In genomic region chr12:104136577-104136976, GRCh38 we compare ENCODE assay signal across 7 cellular contexts.
A peak's percentile ranks its signal among the peaks of the same experiment; 100 is the strongest.
DNase-seq lines count a peak whose midpoint lies in the region; ATAC-seq and TF ChIP-seq lines count a peak whose summit lies in the region.

No MANE protein-coding gene starts in this region.

- POLR2A ChIA-PET in HEK293 (lab: Yijun Ruan, JAX) = interaction anchor here (2.0 to 2.3 kb wide), 2 partner anchors 8 to 83 kb away, joined by 9 to 11 read pairs; no protein-coding TSS in a partner anchor

- H3K4me1 ChIP-seq in HEK293 (ENCODE audit: control insufficient read depth, insufficient read depth, low read length) = peaks cover 5% of the 10 kb centered on the region; the same call in 1 of the 2 replicates

- no peaks in the 10 kb centered on the region for H3K27me3 ChIP-seq in WERI-Rb-1 (ENCODE audit: insufficient read depth, low read depth, severe bottlenecking)

- peak overlapping the region; percentile 89 for H3K27ac Mint-ChIP-seq in stimulated activated naive B cell treated with anti-CD40 and anti-IgM and Interleukin-4, amounts not matched to agents 10 μg/mL and 1 μg/mL and 100 μg/mL, for 72 hours

- H3K4me3 ChIP-seq in HEK293 (ENCODE audit: low read depth, low read length) (peak overlapping the region; percentile 88), WERI-Rb-1 (ENCODE audit: low read depth, low read length) (peak overlapping the region; percentile 68)

- H3K4me3 Mint-ChIP-seq in stimulated activated naive B cell treated with anti-CD40 and anti-IgM and Interleukin-4, amounts not matched to agents 10 μg/mL and 1 μg/mL and 100 μg/mL, for 72 hours = peak overlapping the region; percentile 85 to 86

- peaks cover 6 to 13% of the 10 kb centered on the region in 2 donors for H3K4me1 Mint-ChIP-seq in stimulated activated naive B cell treated with anti-CD40 and anti-IgM and Interleukin-4, amounts not matched to agents 10 μg/mL and 1 μg/mL and 100 μg/mL, for 72 hours

- ATAC-seq in stimulated activated naive B cell treated with anti-CD40 and anti-IgM and Interleukin-4, amounts not matched to agents 10 μg/mL and 1 μg/mL and 100 μg/mL, for 72 hours (replicated peaks) = no peak

- H3K9me3 ChIP-seq in HEK293 (ENCODE audit: control insufficient read depth, insufficient read depth, low read depth, low read length) = no peaks in the 10 kb centered on the region
- H3K9me3 ChIP-seq in WERI-Rb-1 (ENCODE audit: severe bottlenecking) = no peaks in the 10 kb centered on the region

- CTCF ChIA-PET in HEK293 (lab: Yijun Ruan, JAX) = interaction anchor here (0.5 kb wide), 1 partner anchor 134 kb away, joined by 3 read pairs; no protein-coding TSS in a partner anchor

- H3K36me3 ChIP-seq in HEK293 (ENCODE audit: control insufficient read depth in 2 of 2, insufficient read depth in 1 of 2, low read length in 2 of 2) = peaks cover 0 to 34% of the 10 kb centered on the region in 2 experiments; a peak in 1 of 3 replicates
- peaks cover 20% of the 10 kb centered on the region for H3K36me3 ChIP-seq in WERI-Rb-1

- H3K27ac ChIP-seq in HEK293 (ENCODE audit: extremely low read depth, low read depth, low read length) (no peak overlapping the region), WERI-Rb-1 (peak overlapping the region; percentile 96)

- DNase-seq in WERI-Rb-1 (no peak), glomerular visceral epithelial cell (ENCODE audit: extremely low spot score) (peak; percentile 8), midbrain (lab: John Stamatoyannopoulos, UW) (no peak), AML-193 (lab: John Stamatoyannopoulos, UW) (no peak), DMS153 treated with DMSO at 0.1 percent for 48 hours (lab: John Stamatoyannopoulos, UW; ENCODE audit: unreplicated experiment) (no peak)
- no peak for DNase-seq in stimulated activated naive B cell treated with anti-CD40 and anti-IgM and Interleukin-4, amounts not matched to agents 10 μg/mL and 1 μg/mL and 100 μg/mL, for 72 hours

- no peaks in the 10 kb centered on the region for H3K9me3 Mint-ChIP-seq in stimulated activated naive B cell treated with anti-CD40 and anti-IgM and Interleukin-4, amounts not matched to agents 10 μg/mL and 1 μg/mL and 100 μg/mL, for 72 hours

- no peaks in the 10 kb centered on the region for H3K27me3 Mint-ChIP-seq in stimulated activated naive B cell treated with anti-CD40 and anti-IgM and Interleukin-4, amounts not matched to agents 10 μg/mL and 1 μg/mL and 100 μg/mL, for 72 hours

- peaks cover 0 to 8% of the 10 kb centered on the region in 2 donors for H3K36me3 Mint-ChIP-seq in stimulated activated naive B cell treated with anti-CD40 and anti-IgM and Interleukin-4, amounts not matched to agents 10 μg/mL and 1 μg/mL and 100 μg/mL, for 72 hours

- TF ChIP-seq CTCF in HEK293 (tag by site-specific recombination; IDR thresholded peaks at IDR 0.05) (no peak), WERI-Rb-1 (IDR thresholded peaks at IDR 0.05; ENCODE audit: low read depth, low read length) (no peak)

TF ChIP-seq in HEK293, 187 proteins besides CTCF, POLR2A, EP300 and RAD21:
- no peak for TF ChIP-seq ZSCAN5A (tag by site-specific recombination; IDR thresholded peaks at IDR 0.05)
- TF ChIP-seq ZNF366 (tag by site-specific recombination; conservative IDR thresholded peaks at IDR 0.05) = 0 out of 2 replicates have a peak, but pooled peaks have one; percentile 11
